1 cellular context compared by ENCODE assay signal in the genomic region with DNA sequence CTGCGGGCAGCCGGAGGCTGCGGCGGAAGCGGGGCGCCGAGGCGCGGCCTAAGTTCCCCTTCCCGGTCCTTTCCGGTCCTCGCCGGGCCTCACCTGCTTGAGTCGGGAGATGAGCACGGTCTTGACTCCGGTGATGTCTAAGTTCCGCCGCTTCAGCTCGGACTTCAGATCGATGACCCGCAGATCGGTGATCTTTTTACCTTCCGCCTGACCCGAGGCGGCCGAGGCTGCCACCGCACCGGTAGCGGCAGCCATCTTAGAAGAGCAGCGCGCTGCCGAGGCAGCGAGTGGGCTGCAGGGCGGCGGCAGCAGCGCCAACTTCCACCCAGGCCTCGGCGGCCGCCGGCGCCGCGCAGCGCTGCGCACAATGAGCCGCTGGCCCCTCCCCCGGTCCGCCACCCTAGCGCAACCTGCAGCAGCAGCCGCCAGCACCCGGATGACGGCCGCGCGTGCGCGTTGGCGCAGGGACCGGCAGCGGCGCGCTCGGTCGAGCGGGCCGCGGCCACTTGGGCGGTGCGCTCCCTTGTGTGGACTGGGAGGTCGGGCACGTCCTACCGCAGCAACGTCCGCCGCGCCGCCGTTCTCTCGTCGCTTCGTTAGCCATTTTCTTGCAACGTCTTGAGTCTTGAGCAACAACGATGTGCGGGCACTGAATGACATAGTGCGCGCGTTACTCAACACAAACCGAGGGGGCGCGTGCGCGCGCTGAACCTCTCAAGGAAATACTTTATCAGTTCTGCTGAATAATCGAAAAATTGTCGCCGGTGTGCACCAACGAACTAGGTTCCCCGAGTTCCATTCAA.
TF ChIP-seq lines count a peak whose summit lies in the region.

A gene (minus strand): TSS at position 369 of the 803 bp plus-strand sequence. CDS start 114 bp downstream, at position 255.

TF ChIP-seq in HepG2, 621 proteins besides CTCF, POLR2A, EP300 and RAD21 (continued from another document and continues in another):
- TF ChIP-seq HNRNPL (IDR thresholded peaks at IDR 0.05; ENCODE audit: low read depth, low read length) (0 out of 2 replicates have a peak, but pooled peaks have one; percentile 16), ZNF12 (CRISPR knock-in tag; IDR thresholded peaks at IDR 0.05) (no peak), ZSCAN29 (CRISPR knock-in tag; conservative IDR thresholded peaks at IDR 0.05) (no peak), ZNF382 (CRISPR knock-in tag; IDR thresholded peaks at IDR 0.05; ENCODE audit: borderline replicate concordance) (no peak), ZC3H13 (CRISPR knock-in tag; IDR thresholded peaks at IDR 0.05) (peak; percentile 51; the same call in 1 of the 2 replicates), SKI (IDR thresholded peaks at IDR 0.05; ENCODE audit: partially characterized antibody) (peak; percentile 62), SMAD1 (CRISPR knock-in tag; IDR thresholded peaks at IDR 0.05; ENCODE audit: borderline replicate concordance, low read depth) (peak; percentile 17; the same call in 1 of the 2 replicates), ZNF260 (CRISPR knock-in tag; IDR thresholded peaks at IDR 0.05; ENCODE audit: borderline replicate concordance, low read depth) (no peak), TGIF2 (CRISPR knock-in tag; IDR thresholded peaks at IDR 0.05) (peak; percentile 53; the same call in 1 of the 2 replicates), JUND (CRISPR knock-in tag; IDR thresholded peaks at IDR 0.05) (no peak), ZNF616 (CRISPR knock-in tag; IDR thresholded peaks at IDR 0.05; ENCODE audit: low read depth) (no peak), NR1H2 (CRISPR knock-in tag; IDR thresholded peaks at IDR 0.05; ENCODE audit: borderline replicate concordance, low read depth) (peak; percentile 74; the same call in 1 of the 2 replicates), ZFYVE20 (CRISPR knock-in tag; IDR thresholded peaks at IDR 0.05; ENCODE audit: borderline replicate concordance, low read depth) (no peak), EEA1 (CRISPR knock-in tag; IDR thresholded peaks at IDR 0.05; ENCODE audit: borderline replicate concordance) (peak; percentile 51; the same call in 1 of the 2 replicates), HDAC1 (CRISPR knock-in tag; IDR thresholded peaks at IDR 0.05) (peak; percentile 74), KLF11 (CRISPR knock-in tag; IDR thresholded peaks at IDR 0.05) (no peak), ZBTB7A (CRISPR knock-in tag; IDR thresholded peaks at IDR 0.05) (peak; percentile 59; the same call in 1 of the 2 replicates), KAT2B (IDR thresholded peaks at IDR 0.05; ENCODE audit: borderline replicate concordance, low read depth, low read length) (no peak), ZNF605 (CRISPR knock-in tag; IDR thresholded peaks at IDR 0.05) (0 out of 2 replicates have a peak, but pooled peaks have one; percentile 34), ZFP90 (CRISPR knock-in tag; IDR thresholded peaks at IDR 0.05; ENCODE audit: borderline replicate concordance) (no peak; the same call in none of the 2 replicates), MIER2 (CRISPR knock-in tag; IDR thresholded peaks at IDR 0.05) (no peak), ZNF230 (CRISPR knock-in tag; IDR thresholded peaks at IDR 0.05) (no peak), ZNF484 (CRISPR knock-in tag; IDR thresholded peaks at IDR 0.05; ENCODE audit: borderline replicate concordance, low read depth) (no peak), DMAP1 (CRISPR knock-in tag; IDR thresholded peaks at IDR 0.05) (peak; percentile 90), ARNTL (CRISPR knock-in tag; IDR thresholded peaks at IDR 0.05) (no peak), ZNF547 (CRISPR knock-in tag; IDR thresholded peaks at IDR 0.05) (peak; percentile 73; the same call in 1 of the 2 replicates), FOXP1 (IDR thresholded peaks at IDR 0.05) (no peak), FOXP1 (CRISPR knock-in tag; IDR thresholded peaks at IDR 0.05) (no peak), ZNF460 (CRISPR knock-in tag; IDR thresholded peaks at IDR 0.05; ENCODE audit: borderline replicate concordance) (no peak), ZNF3 (CRISPR knock-in tag; IDR thresholded peaks at IDR 0.05) (no peak), CBX2 (IDR thresholded peaks at IDR 0.05; ENCODE audit: low read depth, low read length) (no peak), CBX2 (CRISPR knock-in tag; IDR thresholded peaks at IDR 0.05; ENCODE audit: low read depth) (no peak), TAF15 (IDR thresholded peaks at IDR 0.05; ENCODE audit: low read depth, low read length, poor library complexity, severe bottlenecking) (no peak), NR2F1 (CRISPR knock-in tag; IDR thresholded peaks at IDR 0.05) (no peak)
- TF ChIP-seq, protein P1, sequence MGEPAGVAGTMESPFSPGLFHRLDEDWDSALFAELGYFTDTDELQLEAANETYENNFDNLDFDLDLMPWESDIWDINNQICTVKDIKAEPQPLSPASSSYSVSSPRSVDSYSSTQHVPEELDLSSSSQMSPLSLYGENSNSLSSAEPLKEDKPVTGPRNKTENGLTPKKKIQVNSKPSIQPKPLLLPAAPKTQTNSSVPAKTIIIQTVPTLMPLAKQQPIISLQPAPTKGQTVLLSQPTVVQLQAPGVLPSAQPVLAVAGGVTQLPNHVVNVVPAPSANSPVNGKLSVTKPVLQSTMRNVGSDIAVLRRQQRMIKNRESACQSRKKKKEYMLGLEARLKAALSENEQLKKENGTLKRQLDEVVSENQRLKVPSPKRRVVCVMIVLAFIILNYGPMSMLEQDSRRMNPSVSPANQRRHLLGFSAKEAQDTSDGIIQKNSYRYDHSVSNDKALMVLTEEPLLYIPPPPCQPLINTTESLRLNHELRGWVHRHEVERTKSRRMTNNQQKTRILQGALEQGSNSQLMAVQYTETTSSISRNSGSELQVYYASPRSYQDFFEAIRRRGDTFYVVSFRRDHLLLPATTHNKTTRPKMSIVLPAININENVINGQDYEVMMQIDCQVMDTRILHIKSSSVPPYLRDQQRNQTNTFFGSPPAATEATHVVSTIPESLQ (CRISPR knock-in tag; conservative IDR thresholded peaks at IDR 0.05): no peak
- TF ChIP-seq, protein P2, sequence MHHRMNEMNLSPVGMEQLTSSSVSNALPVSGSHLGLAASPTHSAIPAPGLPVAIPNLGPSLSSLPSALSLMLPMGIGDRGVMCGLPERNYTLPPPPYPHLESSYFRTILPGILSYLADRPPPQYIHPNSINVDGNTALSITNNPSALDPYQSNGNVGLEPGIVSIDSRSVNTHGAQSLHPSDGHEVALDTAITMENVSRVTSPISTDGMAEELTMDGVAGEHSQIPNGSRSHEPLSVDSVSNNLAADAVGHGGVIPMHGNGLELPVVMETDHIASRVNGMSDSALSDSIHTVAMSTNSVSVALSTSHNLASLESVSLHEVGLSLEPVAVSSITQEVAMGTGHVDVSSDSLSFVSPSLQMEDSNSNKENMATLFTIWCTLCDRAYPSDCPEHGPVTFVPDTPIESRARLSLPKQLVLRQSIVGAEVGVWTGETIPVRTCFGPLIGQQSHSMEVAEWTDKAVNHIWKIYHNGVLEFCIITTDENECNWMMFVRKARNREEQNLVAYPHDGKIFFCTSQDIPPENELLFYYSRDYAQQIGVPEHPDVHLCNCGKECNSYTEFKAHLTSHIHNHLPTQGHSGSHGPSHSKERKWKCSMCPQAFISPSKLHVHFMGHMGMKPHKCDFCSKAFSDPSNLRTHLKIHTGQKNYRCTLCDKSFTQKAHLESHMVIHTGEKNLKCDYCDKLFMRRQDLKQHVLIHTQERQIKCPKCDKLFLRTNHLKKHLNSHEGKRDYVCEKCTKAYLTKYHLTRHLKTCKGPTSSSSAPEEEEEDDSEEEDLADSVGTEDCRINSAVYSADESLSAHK (CRISPR knock-in tag; IDR thresholded peaks at IDR 0.05; ENCODE audit: borderline replicate concordance): no peak; the same call in 1 of the 2 replicates
- TF ChIP-seq, protein P3, sequence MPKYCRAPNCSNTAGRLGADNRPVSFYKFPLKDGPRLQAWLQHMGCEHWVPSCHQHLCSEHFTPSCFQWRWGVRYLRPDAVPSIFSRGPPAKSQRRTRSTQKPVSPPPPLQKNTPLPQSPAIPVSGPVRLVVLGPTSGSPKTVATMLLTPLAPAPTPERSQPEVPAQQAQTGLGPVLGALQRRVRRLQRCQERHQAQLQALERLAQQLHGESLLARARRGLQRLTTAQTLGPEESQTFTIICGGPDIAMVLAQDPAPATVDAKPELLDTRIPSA (CRISPR knock-in tag; IDR thresholded peaks at IDR 0.05; ENCODE audit: borderline replicate concordance): no peak
- TF ChIP-seq, protein P4, sequence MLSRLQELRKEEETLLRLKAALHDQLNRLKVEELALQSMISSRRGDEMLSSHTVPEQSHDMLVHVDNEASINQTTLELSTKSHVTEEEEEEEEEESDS (CRISPR knock-in tag; IDR thresholded peaks at IDR 0.05; ENCODE audit: borderline replicate concordance): no peak
- TF ChIP-seq, protein P5, sequence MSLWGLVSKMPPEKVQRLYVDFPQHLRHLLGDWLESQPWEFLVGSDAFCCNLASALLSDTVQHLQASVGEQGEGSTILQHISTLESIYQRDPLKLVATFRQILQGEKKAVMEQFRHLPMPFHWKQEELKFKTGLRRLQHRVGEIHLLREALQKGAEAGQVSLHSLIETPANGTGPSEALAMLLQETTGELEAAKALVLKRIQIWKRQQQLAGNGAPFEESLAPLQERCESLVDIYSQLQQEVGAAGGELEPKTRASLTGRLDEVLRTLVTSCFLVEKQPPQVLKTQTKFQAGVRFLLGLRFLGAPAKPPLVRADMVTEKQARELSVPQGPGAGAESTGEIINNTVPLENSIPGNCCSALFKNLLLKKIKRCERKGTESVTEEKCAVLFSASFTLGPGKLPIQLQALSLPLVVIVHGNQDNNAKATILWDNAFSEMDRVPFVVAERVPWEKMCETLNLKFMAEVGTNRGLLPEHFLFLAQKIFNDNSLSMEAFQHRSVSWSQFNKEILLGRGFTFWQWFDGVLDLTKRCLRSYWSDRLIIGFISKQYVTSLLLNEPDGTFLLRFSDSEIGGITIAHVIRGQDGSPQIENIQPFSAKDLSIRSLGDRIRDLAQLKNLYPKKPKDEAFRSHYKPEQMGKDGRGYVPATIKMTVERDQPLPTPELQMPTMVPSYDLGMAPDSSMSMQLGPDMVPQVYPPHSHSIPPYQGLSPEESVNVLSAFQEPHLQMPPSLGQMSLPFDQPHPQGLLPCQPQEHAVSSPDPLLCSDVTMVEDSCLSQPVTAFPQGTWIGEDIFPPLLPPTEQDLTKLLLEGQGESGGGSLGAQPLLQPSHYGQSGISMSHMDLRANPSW (CRISPR knock-in tag; IDR thresholded peaks at IDR 0.05; ENCODE audit: borderline replicate concordance): no peak
- TF ChIP-seq, protein P6, sequence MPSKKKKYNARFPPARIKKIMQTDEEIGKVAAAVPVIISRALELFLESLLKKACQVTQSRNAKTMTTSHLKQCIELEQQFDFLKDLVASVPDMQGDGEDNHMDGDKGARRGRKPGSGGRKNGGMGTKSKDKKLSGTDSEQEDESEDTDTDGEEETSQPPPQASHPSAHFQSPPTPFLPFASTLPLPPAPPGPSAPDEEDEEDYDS (CRISPR knock-in tag; IDR thresholded peaks at IDR 0.05): peak; percentile 50; the same call in 1 of the 2 replicates
- TF ChIP-seq, protein P7, sequence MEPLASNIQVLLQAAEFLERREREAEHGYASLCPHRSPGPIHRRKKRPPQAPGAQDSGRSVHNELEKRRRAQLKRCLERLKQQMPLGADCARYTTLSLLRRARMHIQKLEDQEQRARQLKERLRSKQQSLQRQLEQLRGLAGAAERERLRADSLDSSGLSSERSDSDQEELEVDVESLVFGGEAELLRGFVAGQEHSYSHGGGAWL (CRISPR knock-in tag; IDR thresholded peaks at IDR 0.05): peak; percentile 74
- TF ChIP-seq, protein P8, sequence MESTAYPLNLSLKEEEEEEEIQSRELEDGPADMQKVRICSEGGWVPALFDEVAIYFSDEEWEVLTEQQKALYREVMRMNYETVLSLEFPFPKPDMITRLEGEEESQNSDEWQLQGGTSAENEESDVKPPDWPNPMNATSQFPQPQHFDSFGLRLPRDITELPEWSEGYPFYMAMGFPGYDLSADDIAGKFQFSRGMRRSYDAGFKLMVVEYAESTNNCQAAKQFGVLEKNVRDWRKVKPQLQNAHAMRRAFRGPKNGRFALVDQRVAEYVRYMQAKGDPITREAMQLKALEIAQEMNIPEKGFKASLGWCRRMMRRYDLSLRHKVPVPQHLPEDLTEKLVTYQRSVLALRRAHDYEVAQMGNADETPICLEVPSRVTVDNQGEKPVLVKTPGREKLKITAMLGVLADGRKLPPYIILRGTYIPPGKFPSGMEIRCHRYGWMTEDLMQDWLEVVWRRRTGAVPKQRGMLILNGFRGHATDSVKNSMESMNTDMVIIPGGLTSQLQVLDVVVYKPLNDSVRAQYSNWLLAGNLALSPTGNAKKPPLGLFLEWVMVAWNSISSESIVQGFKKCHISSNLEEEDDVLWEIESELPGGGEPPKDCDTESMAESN (CRISPR knock-in tag; conservative IDR thresholded peaks at IDR 0.05): peak; percentile 82; the same call in 1 of the 2 replicates
- TF ChIP-seq, protein P9, sequence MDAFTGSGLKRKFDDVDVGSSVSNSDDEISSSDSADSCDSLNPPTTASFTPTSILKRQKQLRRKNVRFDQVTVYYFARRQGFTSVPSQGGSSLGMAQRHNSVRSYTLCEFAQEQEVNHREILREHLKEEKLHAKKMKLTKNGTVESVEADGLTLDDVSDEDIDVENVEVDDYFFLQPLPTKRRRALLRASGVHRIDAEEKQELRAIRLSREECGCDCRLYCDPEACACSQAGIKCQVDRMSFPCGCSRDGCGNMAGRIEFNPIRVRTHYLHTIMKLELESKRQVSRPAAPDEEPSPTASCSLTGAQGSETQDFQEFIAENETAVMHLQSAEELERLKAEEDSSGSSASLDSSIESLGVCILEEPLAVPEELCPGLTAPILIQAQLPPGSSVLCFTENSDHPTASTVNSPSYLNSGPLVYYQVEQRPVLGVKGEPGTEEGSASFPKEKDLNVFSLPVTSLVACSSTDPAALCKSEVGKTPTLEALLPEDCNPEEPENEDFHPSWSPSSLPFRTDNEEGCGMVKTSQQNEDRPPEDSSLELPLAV (CRISPR knock-in tag; conservative IDR thresholded peaks at IDR 0.05; ENCODE audit: low read depth): no peak
